ENCODE assay signal across 17 cellular contexts in the genomic region with DNA sequence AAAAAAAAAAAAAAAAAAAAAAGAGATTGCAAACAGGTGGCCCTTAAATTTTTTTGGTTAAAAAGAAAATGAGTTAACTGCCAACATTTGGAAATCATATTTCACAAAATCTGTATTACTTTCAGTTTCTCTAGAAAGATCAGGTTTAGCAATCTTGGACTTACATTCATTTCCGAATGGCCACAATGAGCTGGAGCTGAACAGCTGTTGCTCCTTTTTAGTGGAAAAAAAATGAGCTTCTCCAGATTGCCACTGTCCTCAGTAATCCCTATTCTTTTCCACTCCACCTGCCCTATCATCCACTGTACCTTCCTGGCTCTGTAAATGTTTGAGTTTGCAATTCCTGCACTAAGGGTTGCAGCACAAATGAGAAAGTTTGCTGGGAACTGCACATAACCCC.
A peak's percentile ranks its signal among the peaks of the same experiment; 100 is the strongest.
DNase-seq lines count a peak whose midpoint lies in the region; ATAC-seq and TF ChIP-seq lines count a peak whose summit lies in the region.
"Had no signal": no experiment of that assay in that cellular context is flagged by ENCODE, and none has a peak within 500 bp of the region (broad histone marks: within the 10 kb centered on the region; RNA-seq: fewer than 3 reads in every experiment).

No MANE protein-coding gene starts in this region.

- peak overlapping the region; percentile 91 to 95 for H3K27ac Mint-ChIP-seq in stimulated activated naive CD8-positive, alpha-beta T cell treated with anti-CD3 and anti-CD28 coated beads, Interleukin-15, amount 100 ng/mL, for 72 hours
- H3K27ac Mint-ChIP-seq: CD8-positive, alpha-beta T cell had no signal

- H3K4me1 Mint-ChIP-seq in stimulated activated naive CD8-positive, alpha-beta T cell treated with anti-CD3 and anti-CD28 coated beads, Interleukin-15, amount 100 ng/mL, for 72 hours: peaks cover 12% of the 10 kb centered on the region

- H3K4me3 Mint-ChIP-seq in stimulated activated naive CD8-positive, alpha-beta T cell treated with anti-CD3 and anti-CD28 coated beads, Interleukin-15, amount 100 ng/mL, for 72 hours: no peak overlapping the region
- H3K4me3 Mint-ChIP-seq: CD8-positive, alpha-beta T cell had no signal

- DNase-seq in NCI-H2171 treated with DMSO at 0.1 percent for 48 hours (lab: John Stamatoyannopoulos, UW): peak; percentile 60
- no peak for DNase-seq in NCI-H2171 (lab: John Stamatoyannopoulos, UW)
- DNase-seq in stimulated activated naive CD8-positive, alpha-beta T cell treated with anti-CD3 and anti-CD28 coated beads, Interleukin-15, amount 100 ng/mL, for 72 hours: no peak
- DNase-seq in stimulated activated naive CD8-positive, alpha-beta T cell treated with anti-CD3 and anti-CD28 coated beads, Interleukin-15, Interleukin-2, amounts not matched to agents 100 U/mL and 50 U/mL, for 24 hours: no peak
- DNase-seq in fibroblast of gingiva (ENCODE audit: low read depth): peak; percentile 6
- no peak for DNase-seq in GM10266 (ENCODE audit: extremely low spot score)
- DNase-seq: CD8-positive, alpha-beta T cell; DMS79 treated with DMSO at 0.1 percent for 48 hours; NCI-H1436; NCI-H2029 treated with DMSO at 0.1 percent for 48 hours; NCI-H510A treated with DMSO at 0.1 percent for 48 hours; NK-92 treated with Interleukin-12 subunit alpha and Interleukin-12 subunit beta, amount 100 ng/mL, for 24 hours; RPMI8226 had no signal

- TF ChIP-seq CTCF in GM10266 (IDR thresholded peaks at IDR 0.05; ENCODE audit: control insufficient read depth, insufficient read depth, low read depth, missing control alignments): no peak

- no peaks in the 10 kb centered on the region for H3K9me3 Mint-ChIP-seq in stimulated activated naive CD8-positive, alpha-beta T cell treated with anti-CD3 and anti-CD28 coated beads, Interleukin-15, amount 100 ng/mL, for 72 hours
- H3K9me3 Mint-ChIP-seq: CD8-positive, alpha-beta T cell had no signal

- no peaks in the 10 kb centered on the region for H3K27me3 Mint-ChIP-seq in stimulated activated naive CD8-positive, alpha-beta T cell treated with anti-CD3 and anti-CD28 coated beads, Interleukin-15, amount 100 ng/mL, for 72 hours

- no peak for ATAC-seq in stimulated activated naive CD8-positive, alpha-beta T cell treated with anti-CD3 and anti-CD28 coated beads, Interleukin-15, amount 100 ng/mL, for 72 hours
- ATAC-seq in stimulated activated naive CD8-positive, alpha-beta T cell treated with anti-CD3 and anti-CD28 coated beads, Interleukin-15, Interleukin-2, amounts not matched to agents 100 U/mL and 50 U/mL, for 24 hours: no peak
- no peak for ATAC-seq in GM18517 (IDR thresholded peaks at IDR 0.05; ENCODE audit: unreplicated experiment)
- no peak for ATAC-seq in GM21723 (IDR thresholded peaks at IDR 0.05; ENCODE audit: unreplicated experiment)
- ATAC-seq: CD8-positive, alpha-beta T cell; GM12878; HCT116 had no signal

Comparison
In these comparisons a context has a peak if more than half of its experiments do, and no peak if none do; other contexts are left out.
1. DNase-seq: peak in NCI-H2171 treated with DMSO at 0.1 percent for 48 hours (single experiment) and fibroblast of gingiva (single experiment); none in NCI-H2171 (single experiment), stimulated activated naive CD8-positive, alpha-beta T cell treated with anti-CD3 and anti-CD28 coated beads, Interleukin-15, amount 100 ng/mL, for 72 hours (0 of 2), stimulated activated naive CD8-positive, alpha-beta T cell treated with anti-CD3 and anti-CD28 coated beads, Interleukin-15, Interleukin-2, amounts not matched to agents 100 U/mL and 50 U/mL, for 24 hours (single experiment) and GM10266 (single experiment).